ENCODE assay signal across 23 cellular contexts in the genomic region with DNA sequence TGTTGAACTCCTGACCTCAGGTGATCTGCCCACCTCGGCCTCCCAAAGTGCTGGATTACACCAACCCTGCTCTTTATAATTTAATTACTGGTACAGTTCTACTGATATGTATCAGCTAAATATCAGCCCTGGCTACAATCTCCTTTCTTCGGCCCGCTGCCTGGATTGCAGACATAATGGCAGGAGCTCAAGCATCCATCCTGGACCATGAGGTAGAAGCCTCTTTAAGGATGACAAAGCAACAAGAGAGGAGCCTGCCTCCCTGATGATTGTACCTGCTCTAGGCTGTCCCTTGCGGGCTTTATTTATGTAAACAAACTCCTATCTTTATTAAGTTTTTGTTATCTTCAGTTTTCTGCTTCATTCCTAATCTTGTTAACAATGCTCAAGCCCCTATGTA.
"Had no signal": no experiment of that assay in that cellular context is flagged by ENCODE, and none has a peak within 500 bp of the region (broad histone marks: within the 10 kb centered on the region; RNA-seq: fewer than 3 reads in every experiment).

No MANE protein-coding gene starts in this region.

- H3K4me3 Mint-ChIP-seq: endodermal cell; naive thymus-derived CD8-positive, alpha-beta T cell; type B pancreatic cell had no signal

- H3K9me3 Mint-ChIP-seq: endodermal cell; naive thymus-derived CD8-positive, alpha-beta T cell; type B pancreatic cell had no signal

- H3K4me3 ChIP-seq: gastrocnemius medialis, lower lobe of right lung, pancreas, right lobe of liver, testis, tibial artery had no signal

- H3K27me3 ChIP-seq: gastrocnemius medialis, neutrophil, pancreas, right lobe of liver, testis, tibial artery had no signal

- H3K36me3 Mint-ChIP-seq: naive thymus-derived CD8-positive, alpha-beta T cell; type B pancreatic cell had no signal

- H3K27ac ChIP-seq: epithelial cell of prostate, gastrocnemius medialis, lower lobe of right lung, neutrophil, pancreas, right lobe of liver, testis, tibial artery had no signal

- DNase-seq: effector CD8-positive, alpha-beta T cell; endodermal cell; foreskin fibroblast; gastrocnemius medialis; left ventricle myocardium superior; lower lobe of right lung; naive thymus-derived CD8-positive, alpha-beta T cell; right lobe of liver; small intestine; stimulated activated CD4-positive, alpha-beta T cell treated with anti-CD3 and anti-CD28 coated beads, Interleukin-12 subunit alpha, Interleukin-12 subunit beta, amount 100 ng/mL, for 4 hours; stimulated activated CD4-positive, alpha-beta T cell treated with anti-CD3 and anti-CD28 coated beads, Interleukin-1b, Interleukin-23, amount 100 ng/mL, for 48 hours; stimulated activated CD4-positive, alpha-beta T cell treated with anti-CD3 and anti-CD28 coated beads, Interleukin-4, amount 100 ng/mL, for 1 hour; stimulated activated CD8-positive, alpha-beta memory T cell treated with anti-CD3 and anti-CD28 coated beads, Interleukin-4, amount 100 ng/mL, for 48 hours; stimulated activated naive CD4-positive, alpha-beta T cell; substantia nigra; testis; tibial artery had no signal

- H3K36me3 ChIP-seq: gastrocnemius medialis, lower lobe of right lung, neutrophil, pancreas, right lobe of liver, tibial artery had no signal

- H3K27ac Mint-ChIP-seq: endodermal cell; naive thymus-derived CD8-positive, alpha-beta T cell; progenitor cell of endocrine pancreas had no signal

- H3K9me3 ChIP-seq: gastrocnemius medialis, lower lobe of right lung, neutrophil, pancreas, right lobe of liver, testis, tibial artery had no signal

- ATAC-seq: esophagus mucosa; gastrocnemius medialis; left ventricle myocardium superior; lower lobe of right lung; naive thymus-derived CD8-positive, alpha-beta T cell; pancreas; right lobe of liver had no signal

- H3K27me3 Mint-ChIP-seq: progenitor cell of endocrine pancreas, type B pancreatic cell had no signal
